8 cellular contexts compared by ENCODE assay signal in genomic region chr13:32315255-32316029, GRCh38. TPM values are rescaled to one million over a fixed set of nuclear protein-coding genes. Genes with fewer than 3 reads are reported as not detected.
DNase-seq lines count a peak whose midpoint lies in the region; ATAC-seq and TF ChIP-seq lines count a peak whose summit lies in the region.

Gene BRCA2 (plus strand): TSS chr13:32315508. CDS start chr13:32316461, 953 bp downstream.
Gene ZAR1L (minus strand): TSS chr13:32315363. CDS start chr13:32311925, 3,438 bp downstream.

- intact Hi-C loops in activated naive CD4-positive, alpha-beta T cell treated with anti-CD3 and anti-CD28 coated beads for 36 hours (cut with micrococcal nuclease): loop anchor here (1.0 to 10.0 kb wide), 9 partner anchors 15 to 1227 kb away; partner anchors contain the start of genes FRY, N4BP2L1, N4BP2L2 and PDS5B

- H3K36me3 ChIP-seq in H7 (replicated peaks; ENCODE audit: control insufficient read depth, insufficient read depth, low read length): no peaks in the 10 kb centered on the region; the same call in 1 of the 2 replicates
- H3K36me3 ChIP-seq in Loucy (ENCODE audit: insufficient read depth, low read length): no peaks in the 10 kb centered on the region
- peaks cover 20% of the 10 kb centered on the region for H3K36me3 ChIP-seq in SJSA1
- H3K36me3 ChIP-seq in gastroesophageal sphincter: no peaks in the 10 kb centered on the region

- H3K4me1 ChIP-seq in Loucy (ENCODE audit: insufficient read depth, low read length, poor library complexity, severe bottlenecking): peaks cover 37% of the 10 kb centered on the region
- peaks cover 19% of the 10 kb centered on the region for H3K4me1 ChIP-seq in SJSA1 (replicated peaks)
- H3K4me1 ChIP-seq in gastroesophageal sphincter: peaks cover 0 to 13% (median 0%) of the 10 kb centered on the region in 3 donors

- H3K9me2 ChIP-seq in Loucy (replicated peaks; ENCODE audit: low read depth, low read length): no peaks in the 10 kb centered on the region

- H3K4me3 ChIP-seq in H7 (ENCODE audit: insufficient read depth, low read depth, low read length) (peak within 1 kb of the TSS; percentile 94), Loucy (ENCODE audit: low read length, poor library complexity, severe bottlenecking) (peak within 1 kb of the TSS; percentile 83), SJSA1 (peak within 1 kb of the TSS; percentile 64), gastroesophageal sphincter (peak within 1 kb of the TSS; percentile 64 to 72)

- peak; percentile 96 for ATAC-seq in gastroesophageal sphincter

- H2AFZ ChIP-seq in Loucy (ENCODE audit: low read length): peak within 1 kb of the TSS; percentile 87

- H3K79me2 ChIP-seq in Loucy (ENCODE audit: insufficient read depth, low read length): peaks cover 33% of the 10 kb centered on the region

- no peak for TF ChIP-seq CTCF in Loucy (conservative IDR thresholded peaks at IDR 0.05; ENCODE audit: low read length)
- peak in 1 of 4 experiments; percentile 16 for TF ChIP-seq CTCF in gastroesophageal sphincter (IDR thresholded peaks at IDR 0.05)

- peak within 1 kb of the TSS; percentile 87 for H3K9ac ChIP-seq in Loucy (ENCODE audit: low read depth, low read length, poor library complexity, severe bottlenecking)

- no peak for TF ChIP-seq EP300 in gastroesophageal sphincter (IDR thresholded peaks at IDR 0.05)

- H3K27ac Mint-ChIP-seq in activated naive CD4-positive, alpha-beta T cell treated with anti-CD3 and anti-CD28 coated beads for 36 hours: peak within 1 kb of the TSS; percentile 98

- H3K27me3 ChIP-seq in H7 (ENCODE audit: control insufficient read depth, insufficient read depth, low read length) (no peaks in the 10 kb centered on the region), Loucy (ENCODE audit: insufficient read depth, low read length, poor library complexity, severe bottlenecking) (no peaks in the 10 kb centered on the region), SJSA1 (replicated peaks) (no peaks in the 10 kb centered on the region), gastroesophageal sphincter (no peaks in the 10 kb centered on the region)

- H3K9me3 ChIP-seq in Loucy (ENCODE audit: insufficient read depth, low read depth, low read length) (no peaks in the 10 kb centered on the region), SJSA1 (replicated peaks) (no peaks in the 10 kb centered on the region), gastroesophageal sphincter (no peaks in the 10 kb centered on the region)

- H3K9me3 Mint-ChIP-seq in activated naive CD4-positive, alpha-beta T cell treated with anti-CD3 and anti-CD28 coated beads for 36 hours: no peaks in the 10 kb centered on the region

- DNase-seq in GDM1 (lab: John Stamatoyannopoulos, UW) (peak; percentile 91), H7 (peak; percentile 83), SJSA1 (ENCODE audit: low read depth in 1 of 2, low spot score in 2 of 2) (peak; percentile 85 to 89), non-pigmented ciliary epithelial cell (ENCODE audit: low read depth) (peak; percentile 47), substantia nigra (lab: John Stamatoyannopoulos, UW) (peak; percentile 6 to 90 (median 75))
- DNase-seq in activated naive CD4-positive, alpha-beta T cell treated with anti-CD3 and anti-CD28 coated beads for 36 hours: peak; percentile 91

- TF ChIP-seq POLR2A in gastroesophageal sphincter (IDR thresholded peaks at IDR 0.05): peak; percentile 62

- peaks cover 24% of the 10 kb centered on the region for H3K36me3 Mint-ChIP-seq in activated naive CD4-positive, alpha-beta T cell treated with anti-CD3 and anti-CD28 coated beads for 36 hours (ENCODE audit: low read depth)

- H3K27me3 Mint-ChIP-seq in activated naive CD4-positive, alpha-beta T cell treated with anti-CD3 and anti-CD28 coated beads for 36 hours (ENCODE audit: low read depth): no peaks in the 10 kb centered on the region

- H4K20me1 ChIP-seq in Loucy (ENCODE audit: insufficient read depth, low read length, poor library complexity, severe bottlenecking): peaks cover 6% of the 10 kb centered on the region

- CTCF ChIA-PET in activated naive CD4-positive, alpha-beta T cell treated with anti-CD3 and anti-CD28 coated beads for 36 hours (lab: Charles Lee): interaction anchor here (0.7 to 1.7 kb wide), 10 partner anchors 8 to 406 kb away, joined by 3 to 8 read pairs (median 3); partner anchors contain the start of gene N4BP2L2

- peak within 1 kb of the TSS; percentile 100 for H3K27ac ChIP-seq in SJSA1
- H3K27ac ChIP-seq in gastroesophageal sphincter: peak within 1 kb of the TSS; percentile 84 to 93 (median 92)
- H3K27ac ChIP-seq in substantia nigra (ENCODE audit: low read depth, low read length, poor library complexity, severe bottlenecking): peak within 1 kb of the TSS; percentile 92

- H3K4me2 ChIP-seq in Loucy (ENCODE audit: low read depth, low read length, poor library complexity, severe bottlenecking): peak within 1 kb of the TSS; percentile 88

- peak within 1 kb of the TSS; percentile 92 for H3K4me3 Mint-ChIP-seq in activated naive CD4-positive, alpha-beta T cell treated with anti-CD3 and anti-CD28 coated beads for 36 hours

- WGBS in gastroesophageal sphincter (ENCODE audit: low coverage in 1 of 2), 2 donors: 0 to 1% methylated on average over 2 to 14 of the region's 60 CpGs

- no peaks in the 10 kb centered on the region for H3F3A ChIP-seq in Loucy (ENCODE audit: low read depth)

- H3K4me1 Mint-ChIP-seq in activated naive CD4-positive, alpha-beta T cell treated with anti-CD3 and anti-CD28 coated beads for 36 hours (ENCODE audit: low read depth): peaks cover 12% of the 10 kb centered on the region

RNA-seq across cellular contexts. Expression of gene BRCA2, which starts in this region (rescaled TPM):
- 12.9 and 13.8 TPM in 2 replicates for total RNA-seq in H7 (2014; rRNA removed; shearing (Covaris generic))
- total RNA-seq in SJSA1 (2014; rRNA removed; shearing (Covaris generic)): 7.7 and 14.7 TPM in 2 replicates
- 10 to 100 TPM; 17.3 to 21.3 TPM for total RNA-seq in activated naive CD4-positive, alpha-beta T cell treated with anti-CD3 and anti-CD28 coated beads for 36 hours
- total RNA-seq in gastroesophageal sphincter: 1 to 10 TPM in 1 of 4 donors, under 1 TPM in 3; 0.19 to 1.0 (median 0.72) TPM

RNA-seq across cellular contexts. Expression of gene ZAR1L, which starts in this region (rescaled TPM):
- total RNA-seq in H7 (2014; rRNA removed; shearing (Covaris generic)): 0.11 TPM in 1 of 2 replicates, not detected in the other
- 0.21 TPM in 1 of 2 replicates, not detected in the other for total RNA-seq in SJSA1 (2014; rRNA removed; shearing (Covaris generic))
- not detected for total RNA-seq in activated naive CD4-positive, alpha-beta T cell treated with anti-CD3 and anti-CD28 coated beads for 36 hours
- total RNA-seq in gastroesophageal sphincter: not detected

Comparison
In these comparisons a context has a peak if more than half of its experiments do, and no peak if none do; other contexts are left out.
1. Peak in every context shown above with its lines: DNase-seq, ATAC-seq, H3K4me3 ChIP-seq and H3K27ac ChIP-seq.